In genomic region chr1:47179023-47179987, GRCh38 we compare ENCODE assay signal across 8 cellular contexts. TPM values are rescaled to one million over a fixed set of nuclear protein-coding genes. Genes with fewer than 3 reads are reported as not detected.
DNase-seq lines count a peak whose midpoint lies in the region; ATAC-seq, FAIRE-seq and TF ChIP-seq lines count a peak whose summit lies in the region.

No MANE protein-coding gene starts in this region.

- H3K4me3 Mint-ChIP-seq in T-helper 2 cell treated with Interferon-gamma antibody and Interleukin-4, amounts not matched to agents 5 μg/mL and 100 μg/mL, for 36 hours: peak overlapping the region; percentile 87
- H3K4me3 Mint-ChIP-seq in astrocyte (ENCODE audit: unreplicated experiment): peak overlapping the region; percentile 80

- peak overlapping the region; percentile 91 for H3K27ac Mint-ChIP-seq in T-helper 2 cell treated with Interferon-gamma antibody and Interleukin-4, amounts not matched to agents 5 μg/mL and 100 μg/mL, for 36 hours
- peak overlapping the region; percentile 95 for H3K27ac Mint-ChIP-seq in astrocyte (ENCODE audit: unreplicated experiment)

- TF ChIP-seq CTCF in astrocyte (IDR thresholded peaks at IDR 0.05; ENCODE audit: insufficient read depth, low read depth, low read length) (peak; percentile 77), hepatocyte (IDR thresholded peaks at IDR 0.05; ENCODE audit: poor library complexity) (peak; percentile 97)

- H3K36me3 ChIP-seq in astrocyte (ENCODE audit: insufficient read depth, low read length) (no peaks in the 10 kb centered on the region), hepatocyte (replicated peaks; ENCODE audit: insufficient read depth, low read depth) (no peaks in the 10 kb centered on the region)

- H3K9me3 Mint-ChIP-seq in T-helper 2 cell treated with Interferon-gamma antibody and Interleukin-4, amounts not matched to agents 5 μg/mL and 100 μg/mL, for 36 hours: no peaks in the 10 kb centered on the region
- H3K9me3 Mint-ChIP-seq in astrocyte (ENCODE audit: unreplicated experiment): peaks cover 1% of the 10 kb centered on the region

- no peak for FAIRE-seq in astrocyte (lab: Jason Lieb, UNC)

- DNase-seq in NK-92 treated with Interleukin-12 subunit alpha and Interleukin-12 subunit beta, amount 100 ng/mL, for 24 hours (lab: John Stamatoyannopoulos, UW): peak; percentile 62
- DNase-seq in NK-92 (lab: John Stamatoyannopoulos, UW; ENCODE audit: unreplicated experiment): no peak
- peak; percentile 28 to 41 for DNase-seq in NCI-H187 (lab: John Stamatoyannopoulos, UW)
- DNase-seq in T-helper 2 cell treated with Interferon-gamma antibody and Interleukin-4, amounts not matched to agents 5 μg/mL and 100 μg/mL, for 36 hours (ENCODE audit: low spot score): peak; percentile 82
- peak; percentile 82 for DNase-seq in astrocyte (ENCODE audit: low read depth)
- peak; percentile 96 for DNase-seq in hepatocyte (ENCODE audit: low spot score)
- peak; percentile 92 for DNase-seq in retina

- H3K27ac ChIP-seq in astrocyte (ENCODE audit: low read depth, low read length): no peak overlapping the region
- H3K27ac ChIP-seq in hepatocyte: peak overlapping the region; percentile 59

- H3K79me2 ChIP-seq in astrocyte (ENCODE audit: insufficient read depth, low read length) (no peaks in the 10 kb centered on the region), hepatocyte (no peaks in the 10 kb centered on the region)

- peaks cover 10% of the 10 kb centered on the region for H3K27me3 Mint-ChIP-seq in T-helper 2 cell treated with Interferon-gamma antibody and Interleukin-4, amounts not matched to agents 5 μg/mL and 100 μg/mL, for 36 hours (ENCODE audit: low read depth)
- peaks cover 30% of the 10 kb centered on the region for H3K27me3 Mint-ChIP-seq in astrocyte (ENCODE audit: low read depth, unreplicated experiment)

- no peaks in the 10 kb centered on the region for H3K9me2 ChIP-seq in hepatocyte (replicated peaks; ENCODE audit: insufficient read depth)

- H3K4me2 ChIP-seq in astrocyte (ENCODE audit: low read length): peak overlapping the region; percentile 91
- peak overlapping the region; percentile 84 for H3K4me2 ChIP-seq in hepatocyte

- ATAC-seq in HG02973 (IDR thresholded peaks at IDR 0.05; ENCODE audit: unreplicated experiment): peak; percentile 84

- H4K20me1 ChIP-seq in astrocyte (ENCODE audit: insufficient read depth, low read length): no peaks in the 10 kb centered on the region
- H4K20me1 ChIP-seq in hepatocyte (ENCODE audit: insufficient read depth, poor library complexity, severe bottlenecking): no peaks in the 10 kb centered on the region

- WGBS in hepatocyte (ENCODE audit: low lambda C conversion rate, missing lambda C conversion rate): 16% methylated on average over 30 of the region's 30 CpGs

- H3K4me1 Mint-ChIP-seq in T-helper 2 cell treated with Interferon-gamma antibody and Interleukin-4, amounts not matched to agents 5 μg/mL and 100 μg/mL, for 36 hours (ENCODE audit: low read depth): peaks cover 6% of the 10 kb centered on the region
- H3K4me1 Mint-ChIP-seq in astrocyte (ENCODE audit: low read depth, unreplicated experiment): peaks cover 12% of the 10 kb centered on the region

- H2AFZ ChIP-seq in astrocyte (ENCODE audit: low read depth, low read length) (peak overlapping the region; percentile 98), hepatocyte (peak overlapping the region; percentile 51)

- H3K27me3 ChIP-seq in astrocyte (ENCODE audit: insufficient read depth, low read length): no peaks in the 10 kb centered on the region
- no peaks in the 10 kb centered on the region for H3K27me3 ChIP-seq in hepatocyte

- peaks cover 4% of the 10 kb centered on the region for H3K4me1 ChIP-seq in astrocyte (ENCODE audit: insufficient read depth, low read length)
- H3K4me1 ChIP-seq in hepatocyte (ENCODE audit: insufficient read depth): peaks cover 10% of the 10 kb centered on the region

- no peaks in the 10 kb centered on the region for H3K9me3 ChIP-seq in astrocyte (ENCODE audit: insufficient read depth, low read depth, low read length)
- no peaks in the 10 kb centered on the region for H3K9me3 ChIP-seq in hepatocyte (ENCODE audit: low read depth)

- no peaks in the 10 kb centered on the region for H3K36me3 Mint-ChIP-seq in T-helper 2 cell treated with Interferon-gamma antibody and Interleukin-4, amounts not matched to agents 5 μg/mL and 100 μg/mL, for 36 hours (ENCODE audit: low read depth)
- H3K36me3 Mint-ChIP-seq in astrocyte (ENCODE audit: low read depth, unreplicated experiment): no peaks in the 10 kb centered on the region

- H3K4me3 ChIP-seq in astrocyte (ENCODE audit: insufficient read depth, low read depth, low read length) (peak overlapping the region; percentile 54), hepatocyte (peak overlapping the region; percentile 9)

- H3K9ac ChIP-seq in astrocyte (ENCODE audit: low read length): peak overlapping the region; percentile 49

RNA-seq across cellular contexts. Expression of gene PDZK1IP1, which starts 10.5 kb away (rescaled TPM):
- total RNA-seq in astrocyte: 0.34 TPM in 1 of 2 replicates, not detected in the other
- total RNA-seq in hepatocyte: 0.37 TPM in 1 of 2 replicates, not detected in the other
- 0.71 TPM in 1 of 2 replicates, not detected in the other for polyA plus RNA-seq in hepatocyte

RNA-seq across cellular contexts. Expression of gene CYP4A22, which starts 42.1 kb away (rescaled TPM):
- total RNA-seq in astrocyte (not detected in 2 replicates), hepatocyte (0.83 and 2.6 TPM in 2 replicates)
- 3.9 and 7.3 TPM in 2 replicates for polyA plus RNA-seq in hepatocyte

RNA-seq across cellular contexts. Expression of gene TAL1, which starts 52.7 kb away (rescaled TPM):
- total RNA-seq in astrocyte: 0.14 and 0.17 TPM in 2 replicates
- total RNA-seq in hepatocyte: 0.08 and 0.13 TPM in 2 replicates
- 0.68 TPM in 1 of 2 replicates, not detected in the other for polyA plus RNA-seq in hepatocyte
